Comparison of ENCODE assay signal across 1 cellular context in genomic region chr5:149641000-149641576, GRCh38.
TF ChIP-seq lines count a peak whose summit lies in the region.

No MANE protein-coding gene starts in this region.

TF ChIP-seq in HepG2, 621 proteins besides CTCF, POLR2A, EP300 and RAD21 (continued from another document and continues in another):
- TF ChIP-seq DMTF1 (CRISPR knock-in tag; IDR thresholded peaks at IDR 0.05) (no peak), ELF3 (CRISPR knock-in tag; IDR thresholded peaks at IDR 0.05) (no peak), MNT (IDR thresholded peaks at IDR 0.05) (no peak), ZBTB40 (IDR thresholded peaks at IDR 0.05) (no peak), ZBTB40 (CRISPR knock-in tag; IDR thresholded peaks at IDR 0.05) (no peak), SIX4 (CRISPR knock-in tag; IDR thresholded peaks at IDR 0.05) (no peak), ZNF224 (CRISPR knock-in tag; IDR thresholded peaks at IDR 0.05) (no peak), MAFG (CRISPR knock-in tag; IDR thresholded peaks at IDR 0.05) (no peak), ZNF274 (CRISPR knock-in tag; IDR thresholded peaks at IDR 0.05) (no peak; the same call in 1 of the 2 replicates), ZUFSP (CRISPR knock-in tag; IDR thresholded peaks at IDR 0.05; ENCODE audit: borderline replicate concordance) (no peak), ATF7 (IDR thresholded peaks at IDR 0.05) (no peak), ATF7 (CRISPR knock-in tag; IDR thresholded peaks at IDR 0.05) (no peak), ZSCAN22 (CRISPR knock-in tag; IDR thresholded peaks at IDR 0.05) (no peak), MED1 (CRISPR knock-in tag; IDR thresholded peaks at IDR 0.05) (0 out of 2 replicates have a peak, but pooled peaks have one; percentile 28), THAP8 (CRISPR knock-in tag; IDR thresholded peaks at IDR 0.05; ENCODE audit: borderline replicate concordance) (no peak), AHDC1 (CRISPR knock-in tag; IDR thresholded peaks at IDR 0.05; ENCODE audit: borderline replicate concordance) (no peak), EZH2 (conservative IDR thresholded peaks at IDR 0.05; ENCODE audit: low read depth, low read length) (no peak), ZFP36L2 (CRISPR knock-in tag; IDR thresholded peaks at IDR 0.05) (no peak), MLLT10 (CRISPR knock-in tag; IDR thresholded peaks at IDR 0.05) (no peak), FOXP1 (IDR thresholded peaks at IDR 0.05) (no peak), FOXP1 (CRISPR knock-in tag; IDR thresholded peaks at IDR 0.05) (no peak), SSRP1 (CRISPR knock-in tag; IDR thresholded peaks at IDR 0.05) (no peak), SOX13 (IDR thresholded peaks at IDR 0.05) (no peak), SOX13 (CRISPR knock-in tag; conservative IDR thresholded peaks at IDR 0.05 in 1 of 2, IDR thresholded peaks at IDR 0.05 in 1 of 2) (no peak; a peak in 1 of 4 replicates), ZNF652 (CRISPR knock-in tag; IDR thresholded peaks at IDR 0.05; ENCODE audit: borderline replicate concordance, low read depth) (no peak), PLSCR1 (CRISPR knock-in tag; IDR thresholded peaks at IDR 0.05; ENCODE audit: borderline replicate concordance) (no peak), TCF7L2 (IDR thresholded peaks at IDR 0.05; ENCODE audit: low read depth, low read length) (no peak), SRSF9 (IDR thresholded peaks at IDR 0.05; ENCODE audit: borderline replicate concordance, insufficient read depth, low read depth, low read length, poor library complexity, severe bottlenecking) (no peak), KMT2A (CRISPR knock-in tag; IDR thresholded peaks at IDR 0.05) (no peak), RNF219 (CRISPR knock-in tag; IDR thresholded peaks at IDR 0.05) (no peak), ZNF772 (CRISPR knock-in tag; IDR thresholded peaks at IDR 0.05) (no peak), KAT8 (CRISPR knock-in tag; IDR thresholded peaks at IDR 0.05) (peak; percentile 66; the same call in 1 of the 2 replicates), TMF1 (CRISPR knock-in tag; IDR thresholded peaks at IDR 0.05; ENCODE audit: low read depth) (no peak), ZNF781 (CRISPR knock-in tag; IDR thresholded peaks at IDR 0.05; ENCODE audit: borderline replicate concordance, not compliant biosample characterization) (no peak), HOXD1 (CRISPR knock-in tag; IDR thresholded peaks at IDR 0.05) (no peak)
